Comparison of ENCODE assay signal across 1 cellular context in genomic region chr15:40082195-40082868, GRCh38.
A peak's percentile ranks its signal among the peaks of the same experiment; 100 is the strongest.
TF ChIP-seq lines count a peak whose summit lies in the region.

No MANE protein-coding gene starts in this region.

TF ChIP-seq in HepG2, 621 proteins besides CTCF, POLR2A, EP300 and RAD21 (continued from another document and continues in another):
- peak; percentile 24; the same call in 1 of the 2 replicates for TF ChIP-seq KAT7 (CRISPR knock-in tag; IDR thresholded peaks at IDR 0.05; ENCODE audit: borderline replicate concordance)
- no peak for TF ChIP-seq ASH2L (IDR thresholded peaks at IDR 0.05; ENCODE audit: insufficient read length, low read depth, low read length)
- TF ChIP-seq ZNF24 (IDR thresholded peaks at IDR 0.05), result no peak
- no peak for TF ChIP-seq ZNF629 (CRISPR knock-in tag; conservative IDR thresholded peaks at IDR 0.05)
- no peak for TF ChIP-seq ZNF362 (CRISPR knock-in tag; IDR thresholded peaks at IDR 0.05; ENCODE audit: borderline replicate concordance)
- 0 out of 2 replicates have a peak, but pooled peaks have one; percentile 68 for TF ChIP-seq TRAFD1 (CRISPR knock-in tag; IDR thresholded peaks at IDR 0.05; ENCODE audit: borderline replicate concordance)
- no peak for TF ChIP-seq ZNF766 (CRISPR knock-in tag; IDR thresholded peaks at IDR 0.05; ENCODE audit: borderline replicate concordance)
- TF ChIP-seq PAXIP1 (CRISPR knock-in tag; conservative IDR thresholded peaks at IDR 0.05), result peak; percentile 70; the same call in 1 of the 2 replicates
- no peak for TF ChIP-seq CHD4 (IDR thresholded peaks at IDR 0.05; ENCODE audit: borderline replicate concordance, low read length)
- no peak for TF ChIP-seq GATAD1 (CRISPR knock-in tag; IDR thresholded peaks at IDR 0.05)
- no peak for TF ChIP-seq NFE2 (CRISPR knock-in tag; IDR thresholded peaks at IDR 0.05)
- TF ChIP-seq ZBTB7B (CRISPR knock-in tag; IDR thresholded peaks at IDR 0.05), result no peak
- no peak for TF ChIP-seq ATF7 (IDR thresholded peaks at IDR 0.05)
- no peak for TF ChIP-seq ATF7 (CRISPR knock-in tag; IDR thresholded peaks at IDR 0.05)
- TF ChIP-seq ZNF773 (CRISPR knock-in tag; IDR thresholded peaks at IDR 0.05; ENCODE audit: borderline replicate concordance), result no peak
- TF ChIP-seq SMC3 (IDR thresholded peaks at IDR 0.05; ENCODE audit: low read length), result no peak; the same call in 1 of the 2 replicates
- TF ChIP-seq ZNF329 (CRISPR knock-in tag; IDR thresholded peaks at IDR 0.05; ENCODE audit: low read depth), result no peak
- TF ChIP-seq TAF15 (IDR thresholded peaks at IDR 0.05; ENCODE audit: low read depth, low read length, poor library complexity, severe bottlenecking), result no peak
- no peak for TF ChIP-seq TOPORS (CRISPR knock-in tag; IDR thresholded peaks at IDR 0.05)
- no peak for TF ChIP-seq NRL (CRISPR knock-in tag; IDR thresholded peaks at IDR 0.05; ENCODE audit: borderline replicate concordance)
- no peak for TF ChIP-seq REPIN1 (CRISPR knock-in tag; IDR thresholded peaks at IDR 0.05; ENCODE audit: borderline replicate concordance, low read depth)
- 0 out of 2 replicates have a peak, but pooled peaks have one; percentile 48 for TF ChIP-seq AKAP8 (CRISPR knock-in tag; IDR thresholded peaks at IDR 0.05)
- no peak for TF ChIP-seq GTF2F1 (IDR thresholded peaks at IDR 0.05; ENCODE audit: low read length)
- peak; percentile 67; the same call in 1 of the 2 replicates for TF ChIP-seq ZNF281 (CRISPR knock-in tag; IDR thresholded peaks at IDR 0.05; ENCODE audit: borderline replicate concordance)
- TF ChIP-seq ERF (CRISPR knock-in tag; IDR thresholded peaks at IDR 0.05), result no peak
- TF ChIP-seq FOXP1 (IDR thresholded peaks at IDR 0.05), result no peak
- TF ChIP-seq FOXP1 (CRISPR knock-in tag; IDR thresholded peaks at IDR 0.05), result peak; percentile 18; the same call in 1 of the 2 replicates
- TF ChIP-seq ZBTB33 (CRISPR knock-in tag; IDR thresholded peaks at IDR 0.05), result no peak
- TF ChIP-seq YY1 (IDR thresholded peaks at IDR 0.05; ENCODE audit: insufficient read depth, insufficient replicate concordance, low read depth, low read length), result no peak
- TF ChIP-seq SIN3B (IDR thresholded peaks at IDR 0.05; ENCODE audit: low read length), result no peak
- TF ChIP-seq SAP130 (CRISPR knock-in tag; IDR thresholded peaks at IDR 0.05; ENCODE audit: low read depth), result no peak
- no peak for TF ChIP-seq ZNF576 (CRISPR knock-in tag; IDR thresholded peaks at IDR 0.05)
- no peak for TF ChIP-seq XRCC5 (optimal IDR thresholded peaks at IDR 0.05; ENCODE audit: low read length)
- no peak for TF ChIP-seq ZBTB25 (CRISPR knock-in tag; IDR thresholded peaks at IDR 0.05)
- TF ChIP-seq GLMP (CRISPR knock-in tag; IDR thresholded peaks at IDR 0.05; ENCODE audit: borderline replicate concordance), result no peak
- no peak for TF ChIP-seq ZNF746 (CRISPR knock-in tag; IDR thresholded peaks at IDR 0.05)
- no peak for TF ChIP-seq PCBP2 (optimal IDR thresholded peaks at IDR 0.05; ENCODE audit: low read depth, low read length, poor library complexity, severe bottlenecking)
- no peak for TF ChIP-seq ZSCAN12 (CRISPR knock-in tag; IDR thresholded peaks at IDR 0.05)
- TF ChIP-seq MLXIP (CRISPR knock-in tag; IDR thresholded peaks at IDR 0.05; ENCODE audit: borderline replicate concordance), result no peak
- no peak for TF ChIP-seq ZNF781 (CRISPR knock-in tag; IDR thresholded peaks at IDR 0.05; ENCODE audit: borderline replicate concordance, not compliant biosample characterization)
- TF ChIP-seq ZFX (CRISPR knock-in tag; IDR thresholded peaks at IDR 0.05; ENCODE audit: low read depth), result no peak
- TF ChIP-seq POLR2AphosphoS5 (IDR thresholded peaks at IDR 0.05; ENCODE audit: low read depth, low read length), result no peak
- no peak for TF ChIP-seq ZSCAN21 (CRISPR knock-in tag; IDR thresholded peaks at IDR 0.05; ENCODE audit: borderline replicate concordance)
- TF ChIP-seq HNRNPK (IDR thresholded peaks at IDR 0.05; ENCODE audit: low read depth, low read length, poor library complexity, severe bottlenecking), result no peak
